13 cellular contexts compared by ENCODE assay signal in genomic region chr14:58430156-58430555, GRCh38. TPM values are rescaled to one million over a fixed set of nuclear protein-coding genes. Genes with fewer than 3 reads are reported as not detected.
A peak's percentile ranks its signal among the peaks of the same experiment; 100 is the strongest.
DNase-seq lines count a peak whose midpoint lies in the region; ATAC-seq and TF ChIP-seq lines count a peak whose summit lies in the region.
"Had no signal": no experiment of that assay in that cellular context is flagged by ENCODE, and none has a peak within 500 bp of the region (broad histone marks: within the 10 kb centered on the region; RNA-seq: fewer than 3 reads in every experiment).

No MANE protein-coding gene starts in this region.

- intact Hi-C loops in activated B cell treated with CpG ODN at 0.5 μM for 24 hours (cut with micrococcal nuclease), result no loop called here

- POLR2A ChIA-PET in activated B cell treated with CpG ODN at 0.5 μM for 24 hours (lab: Charles Lee), result interaction anchor here (0.7 kb wide), 1 partner anchor 19 kb away, joined by 6 read pairs; no protein-coding TSS in a partner anchor

- H3K36me3 Mint-ChIP-seq in activated B cell treated with CpG ODN at 0.5 μM for 24 hours (ENCODE audit: low read depth), result peaks cover 44% of the 10 kb centered on the region

- CTCF ChIA-PET in activated B cell treated with CpG ODN at 0.5 μM for 24 hours (lab: Charles Lee), result interaction anchor here (1.0 kb wide), 1 partner anchor 35 kb away, joined by 3 read pairs; the partner anchor contains the start of gene TOMM20L

- ATAC-seq in activated B cell treated with CpG ODN at 0.5 μM for 24 hours (ENCODE audit: low read depth) (no peak), HG02981 (IDR thresholded peaks at IDR 0.05; ENCODE audit: unreplicated experiment) (no peak), GM21723 (IDR thresholded peaks at IDR 0.05; ENCODE audit: unreplicated experiment) (no peak)

- peak overlapping the region; percentile 38 for H3K4me3 Mint-ChIP-seq in activated B cell treated with CpG ODN at 0.5 μM for 24 hours

- peak overlapping the region; percentile 12 for H3K27ac Mint-ChIP-seq in activated B cell treated with CpG ODN at 0.5 μM for 24 hours

- H3K27me3 Mint-ChIP-seq in activated B cell treated with CpG ODN at 0.5 μM for 24 hours, result no peaks in the 10 kb centered on the region

- H3K4me1 Mint-ChIP-seq in activated B cell treated with CpG ODN at 0.5 μM for 24 hours, result peaks cover 41% of the 10 kb centered on the region

- H3K27me3 ChIP-seq in GM06990 (replicated peaks; ENCODE audit: control insufficient read depth, insufficient read depth, low read length), result no peaks in the 10 kb centered on the region
- H3K27me3 ChIP-seq: colonic mucosa, sigmoid colon had no signal

- TF ChIP-seq CTCF in AG09309 (IDR thresholded peaks at IDR 0.05; ENCODE audit: control insufficient read depth, insufficient read depth, low read depth, low read length, missing control alignments), result no peak
- no peak for TF ChIP-seq CTCF in GM06990 (IDR thresholded peaks at IDR 0.05; ENCODE audit: insufficient read depth, low read length, poor library complexity, severe bottlenecking)
- TF ChIP-seq CTCF in activated B cell treated with CpG ODN at 0.5 μM for 24 hours (IDR thresholded peaks at IDR 0.05), result no peak
- no peak for TF ChIP-seq CTCF in fibroblast of villous mesenchyme (IDR thresholded peaks at IDR 0.05; ENCODE audit: insufficient read depth, low read depth, low read length)

- H3K36me3 ChIP-seq in GM06990 (ENCODE audit: control insufficient read depth, insufficient read depth, low read length), result no peaks in the 10 kb centered on the region
- H3K36me3 ChIP-seq: colonic mucosa had no signal

- H3K4me3 ChIP-seq in AG09309 (ENCODE audit: control insufficient read depth, low read depth, low read length), result no peak overlapping the region
- H3K4me3 ChIP-seq in GM06990 (replicated peaks; ENCODE audit: low read depth, low read length), result no peak overlapping the region
- H3K4me3 ChIP-seq in fibroblast of villous mesenchyme (ENCODE audit: low read depth, low read length), result no peak overlapping the region
- H3K4me3 ChIP-seq: colonic mucosa, sigmoid colon had no signal

- H3K9me3 Mint-ChIP-seq in activated B cell treated with CpG ODN at 0.5 μM for 24 hours, result no peaks in the 10 kb centered on the region

- DNase-seq in AG09309 (ENCODE audit: low read depth), result peak; percentile 40
- peak; percentile 9 for DNase-seq in GM06990 (ENCODE audit: extremely low read depth, insufficient read length)
- no peak for DNase-seq in activated B cell treated with CpG ODN at 0.5 μM for 24 hours
- peak; percentile 17 for DNase-seq in fibroblast of villous mesenchyme (ENCODE audit: low read depth)
- DNase-seq in anterior cingulate cortex (lab: John Stamatoyannopoulos, UW), result no peak
- DNase-seq in DMS79 (lab: John Stamatoyannopoulos, UW), result no peak
- DNase-seq: colonic mucosa; NCI-H82; sigmoid colon; stimulated activated naive CD4-positive, alpha-beta T cell treated with Interleukin-2 at 50 U/mL for 16 hours had no signal

RNA-seq across cellular contexts. Expression of gene KIAA0586, which starts 2.6 kb away (rescaled TPM):
- total RNA-seq in activated B cell treated with CpG ODN at 0.5 μM for 24 hours, result 18.3 and 19.8 TPM in 2 replicates
- total RNA-seq in fibroblast of villous mesenchyme, result 23.2 and 30.2 TPM in 2 replicates

RNA-seq across cellular contexts. Expression of gene TIMM9, which starts 2.8 kb away (rescaled TPM):
- total RNA-seq in activated B cell treated with CpG ODN at 0.5 μM for 24 hours (29.1 and 35.7 TPM in 2 replicates), fibroblast of villous mesenchyme (20.3 and 22.9 TPM in 2 replicates)

RNA-seq across cellular contexts. Expression of gene TOMM20L, which starts 34.4 kb away (rescaled TPM):
- total RNA-seq in activated B cell treated with CpG ODN at 0.5 μM for 24 hours (0.37 TPM in 1 of 2 replicates, not detected in the other), fibroblast of villous mesenchyme (not detected in 2 replicates)
- total RNA-seq: colonic mucosa, G401, sigmoid colon had no signal

Comparison
In these comparisons a context has a peak if more than half of its experiments do, and no peak if none do; other contexts are left out.
1. DNase-seq: peak in AG09309 (single experiment), GM06990 (single experiment) and fibroblast of villous mesenchyme (single experiment); none in activated B cell treated with CpG ODN at 0.5 μM for 24 hours (single experiment), anterior cingulate cortex (0 of 58) and DMS79 (single experiment).